7 cellular contexts compared by ENCODE assay signal in genomic region chr21:8997443-8998390, GRCh38.
DNase-seq lines count a peak whose midpoint lies in the region; ATAC-seq, FAIRE-seq and TF ChIP-seq lines count a peak whose summit lies in the region.
"Not testable (repeated sequence)": the region's sequence is repeated elsewhere in the genome, so short reads cannot be mapped to it uniquely, and the experiment has no call there.

No MANE protein-coding gene starts in this region.

- not testable (repeated sequence) for H3K4me3 ChIP-seq in K562; fibroblast of villous mesenchyme (ENCODE audit: low read depth, low read length)

- not testable (repeated sequence) for TF ChIP-seq POLR2A in K562 (conservative IDR thresholded peaks at IDR 0.05)

- H3K4me1 ChIP-seq in K562 (replicated peaks in 1 of 2; ENCODE audit: control insufficient read depth in 2 of 2, insufficient read depth in 2 of 2, low read length in 2 of 2), result not testable (repeated sequence)

- BruUV-seq in K562 (replicated peaks; lab: Mats Ljungman, UMichigan), result not testable (repeated sequence)

- not testable (repeated sequence) for TF ChIP-seq RAD21 in K562 (CRISPR knock-in tag; conservative IDR thresholded peaks at IDR 0.05 in 1 of 2, IDR thresholded peaks at IDR 0.05 in 1 of 2)

- POLR2A ChIA-PET in K562 (lab: Yijun Ruan, JAX), result not testable (repeated sequence)

- CTCF ChIA-PET in K562 (lab: Yijun Ruan, JAX; ENCODE audit: low intra/inter-chr PET ratio), result not testable (repeated sequence)

- intact Hi-C loops in K562 (cut with micrococcal nuclease), result not testable (repeated sequence)

- not testable (repeated sequence) for H3K9me1 ChIP-seq in K562 (ENCODE audit: control insufficient read depth, insufficient read depth, low read length)

- in situ Hi-C loops in SK-MEL-5 (cut with HindIII; ENCODE audit: low pct_unique_long_range_greater_than_20kb, low sequenced_read_pairs), result not testable (repeated sequence)
- in situ Hi-C loops in K562 (cut with MboI), result loop anchor here (5.0 to 10.0 kb wide), 3 partner anchors 533 to 755 kb away; no protein-coding TSS in a partner anchor

- ATAC-seq in K562, result not testable (repeated sequence)

- 2% methylated on average over 4 of the region's 4 CpGs for WGBS in K562 (ENCODE audit: insufficient coverage, low coverage, missing lambda C conversion rate)

- FAIRE-seq in K562 (lab: Jason Lieb, UNC), result not testable (repeated sequence)

- not testable (repeated sequence) for H2AFZ ChIP-seq in K562 (ENCODE audit: low read depth, low read length)

- TF ChIP-seq CTCF in 22Rv1 (IDR thresholded peaks at IDR 0.05); K562 (IDR thresholded peaks at IDR 0.05 in 2 of 3, conservative IDR thresholded peaks at IDR 0.05 in 1 of 3; ENCODE audit: insufficient read depth in 2 of 3, low read depth in 1 of 3, low read length in 3 of 3); fibroblast of villous mesenchyme (IDR thresholded peaks at IDR 0.05; ENCODE audit: insufficient read depth, low read depth, low read length): not testable (repeated sequence)

- H3K4me2 ChIP-seq in K562 (ENCODE audit: insufficient read depth, low read length), result not testable (repeated sequence)

- not testable (repeated sequence) for H3K27me3 ChIP-seq in K562 (ENCODE audit: control insufficient read depth in 2 of 2, insufficient read depth in 2 of 2, low read length in 2 of 2)

- DNase-seq in DMS53 treated with DMSO at 0.1 percent for 48 hours (lab: John Stamatoyannopoulos, UW; ENCODE audit: unreplicated experiment), result peak; percentile 24
- DNase-seq in NCI-H510A treated with DMSO at 0.1 percent for 48 hours (lab: John Stamatoyannopoulos, UW), result peak; percentile 11
- peak; percentile 53 for DNase-seq in SK-MEL-5 (ENCODE audit: low read depth, low spot score)
- DNase-seq in K562 (ENCODE audit: extremely low read depth in 1 of 4, low spot score in 3 of 4), result peak in 1 of 4 experiments; percentile 48
- peak; percentile 22 for DNase-seq in fibroblast of villous mesenchyme (ENCODE audit: low read depth)
- DNase-seq in kidney tubule cell (ENCODE audit: low spot score), result peak; percentile 30

- H3K36me3 ChIP-seq in K562 (ENCODE audit: control insufficient read depth, insufficient read depth, low read length), result not testable (repeated sequence)

- H3K79me2 ChIP-seq in K562 (ENCODE audit: control insufficient read depth, insufficient read depth, low read length), result not testable (repeated sequence)

- H3K27ac ChIP-seq in 22Rv1, result peak overlapping the region; percentile 22
- not testable (repeated sequence) for H3K27ac ChIP-seq in K562 (ENCODE audit: extremely low read depth, low read depth, low read length)

- H4K20me1 ChIP-seq in K562 (replicated peaks; ENCODE audit: control insufficient read depth, insufficient read depth, low read length), result not testable (repeated sequence)

- H3K9me3 ChIP-seq in K562 (replicated peaks; ENCODE audit: control insufficient read depth, insufficient read depth, low read depth, low read length), result not testable (repeated sequence)

- TF ChIP-seq EP300 in K562 (IDR thresholded peaks at IDR 0.05; ENCODE audit: low read length), result not testable (repeated sequence)

- H3K9ac ChIP-seq in K562 (ENCODE audit: insufficient read depth in 1 of 2, low read depth in 2 of 2, low read length in 2 of 2), result not testable (repeated sequence)

TF ChIP-seq in K562, 482 proteins besides CTCF, POLR2A, EP300 and RAD21:
- peak; percentile 82 for TF ChIP-seq SFPQ (IDR thresholded peaks at IDR 0.05; ENCODE audit: low read depth, low read length)
- peak; percentile 7 for TF ChIP-seq FIP1L1 (IDR thresholded peaks at IDR 0.05; ENCODE audit: low read depth, low read length, poor library complexity, severe bottlenecking)
- TF ChIP-seq ZNF253 (CRISPR knock-in tag; conservative IDR thresholded peaks at IDR 0.05), result 0 out of 2 replicates have a peak, but pooled peaks have one; percentile 51
- 0 out of 2 replicates have a peak, but pooled peaks have one; percentile 1 for TF ChIP-seq ARID3A (IDR thresholded peaks at IDR 0.05; ENCODE audit: borderline replicate concordance, low read depth, low read length)
